Comparison of ENCODE assay signal across 18 cellular contexts in the genomic region with DNA sequence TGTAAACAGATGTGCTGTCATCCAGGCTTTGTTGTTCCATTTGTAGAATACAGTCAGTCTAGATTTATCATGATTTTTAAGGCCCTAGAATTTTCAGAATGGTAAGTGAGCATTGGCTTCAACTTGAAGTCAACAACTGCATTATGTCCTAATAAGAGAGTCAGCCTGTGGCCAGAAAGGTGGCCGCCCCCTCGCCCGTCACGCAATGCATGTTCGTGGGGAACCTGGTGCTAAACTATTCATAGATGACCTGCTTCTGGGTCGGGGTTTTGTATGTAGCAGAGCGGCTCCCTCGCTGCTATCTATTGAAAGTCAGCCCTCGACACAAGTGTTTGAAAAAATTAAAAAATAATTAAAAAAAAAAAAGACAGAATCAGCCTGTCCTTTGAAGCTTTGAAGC. TPM values are rescaled to one million over a fixed set of nuclear protein-coding genes. Genes with fewer than 3 reads are reported as not detected.
DNase-seq lines count a peak whose midpoint lies in the region; ATAC-seq and TF ChIP-seq lines count a peak whose summit lies in the region.
"Had no signal": no experiment of that assay in that cellular context is flagged by ENCODE, and none has a peak within 500 bp of the region (broad histone marks: within the 10 kb centered on the region; RNA-seq: fewer than 3 reads in every experiment).

No MANE protein-coding gene starts in this region.

- no peaks in the 10 kb centered on the region for H3K27me3 Mint-ChIP-seq in activated CD8-positive, alpha-beta T cell treated with anti-CD3 and anti-CD28 coated beads for 36 hours
- no peaks in the 10 kb centered on the region for H3K27me3 Mint-ChIP-seq in activated CD8-positive, alpha-beta T cell treated with anti-CD3 and anti-CD28 coated beads, Interleukin-2, amount 10 ng/mL, durations not matched to agents 7 days and 5 days (ENCODE audit: low read depth)
- H3K27me3 Mint-ChIP-seq in stimulated activated naive CD8-positive, alpha-beta T cell treated with anti-CD3 and anti-CD28 coated beads, Interleukin-15, Interleukin-2, amounts not matched to agents 100 ng/mL and 50 ng/mL, for 24 hours = no peaks in the 10 kb centered on the region
- H3K27me3 Mint-ChIP-seq: CD4-positive, alpha-beta T cell had no signal

- H3K4me3 Mint-ChIP-seq in activated CD8-positive, alpha-beta T cell treated with anti-CD3 and anti-CD28 coated beads for 36 hours = no peak overlapping the region
- no peak overlapping the region for H3K4me3 Mint-ChIP-seq in activated CD8-positive, alpha-beta T cell treated with anti-CD3 and anti-CD28 coated beads, Interleukin-2, amount 10 ng/mL, durations not matched to agents 7 days and 5 days
- H3K4me3 Mint-ChIP-seq in stimulated activated naive CD8-positive, alpha-beta T cell treated with anti-CD3 and anti-CD28 coated beads, Interleukin-15, Interleukin-2, amounts not matched to agents 100 ng/mL and 50 ng/mL, for 24 hours = no peak overlapping the region
- H3K4me3 Mint-ChIP-seq: CD4-positive, alpha-beta T cell had no signal

- H3K4me1 Mint-ChIP-seq in activated CD8-positive, alpha-beta T cell treated with anti-CD3 and anti-CD28 coated beads for 36 hours (ENCODE audit: low read depth) = peaks cover 56% of the 10 kb centered on the region
- H3K4me1 Mint-ChIP-seq in activated CD8-positive, alpha-beta T cell treated with anti-CD3 and anti-CD28 coated beads, Interleukin-2, amount 10 ng/mL, durations not matched to agents 7 days and 5 days (ENCODE audit: low read depth) = peaks cover 44% of the 10 kb centered on the region
- H3K4me1 Mint-ChIP-seq in stimulated activated naive CD8-positive, alpha-beta T cell treated with anti-CD3 and anti-CD28 coated beads, Interleukin-15, Interleukin-2, amounts not matched to agents 100 ng/mL and 50 ng/mL, for 24 hours (ENCODE audit: low read depth) = peaks cover 43% of the 10 kb centered on the region

- TF ChIP-seq POLR2A in gastrocnemius medialis (IDR thresholded peaks at IDR 0.05) = no peak

- H3K36me3 Mint-ChIP-seq in activated CD8-positive, alpha-beta T cell treated with anti-CD3 and anti-CD28 coated beads for 36 hours (ENCODE audit: low read depth) = peaks cover 40% of the 10 kb centered on the region
- peaks cover 26% of the 10 kb centered on the region for H3K36me3 Mint-ChIP-seq in activated CD8-positive, alpha-beta T cell treated with anti-CD3 and anti-CD28 coated beads, Interleukin-2, amount 10 ng/mL, durations not matched to agents 7 days and 5 days (ENCODE audit: low read depth)
- peaks cover 33% of the 10 kb centered on the region for H3K36me3 Mint-ChIP-seq in stimulated activated naive CD8-positive, alpha-beta T cell treated with anti-CD3 and anti-CD28 coated beads, Interleukin-15, Interleukin-2, amounts not matched to agents 100 ng/mL and 50 ng/mL, for 24 hours (ENCODE audit: low read depth)

- no peak for TF ChIP-seq CTCF in activated CD8-positive, alpha-beta T cell treated with anti-CD3 and anti-CD28 coated beads for 36 hours (IDR thresholded peaks at IDR 0.05)
- no peak for TF ChIP-seq CTCF in gastrocnemius medialis (IDR thresholded peaks at IDR 0.05 in 4 of 5, conservative IDR thresholded peaks at IDR 0.05 in 1 of 5)

- H3K9me3 ChIP-seq in gastrocnemius medialis = no peaks in the 10 kb centered on the region
- H3K9me3 ChIP-seq: A549, HAP-1 had no signal

- peak; percentile 21 for DNase-seq in activated CD8-positive, alpha-beta T cell treated with anti-CD3 and anti-CD28 coated beads for 36 hours
- no peak for DNase-seq in activated CD8-positive, alpha-beta T cell treated with anti-CD3 and anti-CD28 coated beads, Interleukin-2, amount 10 ng/mL, durations not matched to agents 7 days and 5 days
- no peak for DNase-seq in stimulated activated naive CD8-positive, alpha-beta T cell treated with anti-CD3 and anti-CD28 coated beads, Interleukin-15, Interleukin-2, amounts not matched to agents 100 U/mL and 50 U/mL, for 24 hours
- DNase-seq in gastrocnemius medialis (no peak), SKM-1 (lab: John Stamatoyannopoulos, UW; ENCODE audit: unreplicated experiment) (no peak)
- no peak for DNase-seq in stimulated activated naive CD4-positive, alpha-beta T cell treated with Interleukin-2 at 50 U/mL for 16 hours (lab: John Stamatoyannopoulos, UW)
- DNase-seq: AML-193; CD4-positive, alpha-beta T cell; DMS153; DMS79; GDM1; GM23248 had no signal

- intact Hi-C loops in activated CD8-positive, alpha-beta T cell treated with anti-CD3 and anti-CD28 coated beads for 36 hours (cut with micrococcal nuclease) = no loop called here
- intact Hi-C loops in gastrocnemius medialis (cut with DNase I; ENCODE audit: low total_unique reads) = no loop called here

- no peak for ATAC-seq in activated CD8-positive, alpha-beta T cell treated with anti-CD3 and anti-CD28 coated beads for 36 hours
- no peak for ATAC-seq in activated CD8-positive, alpha-beta T cell treated with anti-CD3 and anti-CD28 coated beads, Interleukin-2, amount 10 ng/mL, durations not matched to agents 7 days and 5 days
- ATAC-seq in stimulated activated naive CD8-positive, alpha-beta T cell treated with anti-CD3 and anti-CD28 coated beads, Interleukin-15, Interleukin-2, amounts not matched to agents 100 U/mL and 50 U/mL, for 24 hours = no peak
- no peak for ATAC-seq in gastrocnemius medialis
- ATAC-seq: A549 had no signal

- H3K4me1 ChIP-seq in gastrocnemius medialis = peaks cover 51 to 54% of the 10 kb centered on the region in 2 donors
- H3K4me1 ChIP-seq: HAP-1 had no signal

- H3K27me3 ChIP-seq in gastrocnemius medialis = no peaks in the 10 kb centered on the region

- peaks cover 4 to 46% of the 10 kb centered on the region in 2 donors for H3K36me3 ChIP-seq in gastrocnemius medialis
- H3K36me3 ChIP-seq: HAP-1 had no signal

- CTCF ChIA-PET in activated CD8-positive, alpha-beta T cell treated with anti-CD3 and anti-CD28 coated beads for 36 hours (lab: Charles Lee) = interaction anchor here (1.0 to 2.2 kb wide), 6 partner anchors 10 to 63 kb away, joined by 3 to 12 read pairs (median 6); a partner anchor contains a TSS
- CTCF ChIA-PET in activated CD8-positive, alpha-beta T cell treated with anti-CD3 and anti-CD28 coated beads, Interleukin-2, amount 10 ng/mL, durations not matched to agents 7 days and 5 days (lab: Charles Lee) = interaction anchor here (0.9 to 2.9 kb wide), 5 partner anchors 24 to 195 kb away, joined by 3 to 20 read pairs (median 4); a partner anchor contains a TSS

- H3K4me3 ChIP-seq in gastrocnemius medialis = no peak overlapping the region
- H3K4me3 ChIP-seq: A549, GM23248, HAP-1 had no signal

- in situ Hi-C loops in gastrocnemius medialis (cut with MboI; ENCODE audit: low sequenced_read_pairs in 4 of 4) = no loop called here

- peak overlapping the region; percentile 2 to 65 (median 26) for H3K27ac ChIP-seq in gastrocnemius medialis
- H3K27ac ChIP-seq: 22Rv1, C4-2B, GM23248, HL-60 had no signal

- POLR2A ChIA-PET in activated CD8-positive, alpha-beta T cell treated with anti-CD3 and anti-CD28 coated beads for 36 hours (lab: Charles Lee) = interaction anchor here (1.2 to 2.1 kb wide), 4 partner anchors 13 to 28 kb away, joined by 3 to 22 read pairs (median 3); a partner anchor contains a TSS
- POLR2A ChIA-PET in activated CD8-positive, alpha-beta T cell treated with anti-CD3 and anti-CD28 coated beads, Interleukin-2, amount 10 ng/mL, durations not matched to agents 7 days and 5 days (lab: Charles Lee) = interaction anchor here (2.0 to 2.1 kb wide), 2 partner anchors 24 to 62 kb away, joined by 6 to 25 read pairs; a partner anchor contains a TSS

- no peaks in the 10 kb centered on the region for H3K9me3 Mint-ChIP-seq in activated CD8-positive, alpha-beta T cell treated with anti-CD3 and anti-CD28 coated beads for 36 hours
- H3K9me3 Mint-ChIP-seq in activated CD8-positive, alpha-beta T cell treated with anti-CD3 and anti-CD28 coated beads, Interleukin-2, amount 10 ng/mL, durations not matched to agents 7 days and 5 days (ENCODE audit: insufficient read depth) = no peaks in the 10 kb centered on the region
- no peaks in the 10 kb centered on the region for H3K9me3 Mint-ChIP-seq in stimulated activated naive CD8-positive, alpha-beta T cell treated with anti-CD3 and anti-CD28 coated beads, Interleukin-15, Interleukin-2, amounts not matched to agents 100 ng/mL and 50 ng/mL, for 24 hours
- H3K9me3 Mint-ChIP-seq: CD4-positive, alpha-beta T cell had no signal

- peak overlapping the region; percentile 79 for H3K27ac Mint-ChIP-seq in activated CD8-positive, alpha-beta T cell treated with anti-CD3 and anti-CD28 coated beads for 36 hours
- no peak overlapping the region for H3K27ac Mint-ChIP-seq in activated CD8-positive, alpha-beta T cell treated with anti-CD3 and anti-CD28 coated beads, Interleukin-2, amount 10 ng/mL, durations not matched to agents 7 days and 5 days
- peak overlapping the region; percentile 4 for H3K27ac Mint-ChIP-seq in stimulated activated naive CD8-positive, alpha-beta T cell treated with anti-CD3 and anti-CD28 coated beads, Interleukin-15, Interleukin-2, amounts not matched to agents 100 ng/mL and 50 ng/mL, for 24 hours

RNA-seq across cellular contexts. Expression of a gene that starts 24.7 kb away (rescaled TPM):
- 10 to 100 TPM; 14.4 to 15.8 TPM for total RNA-seq in activated CD8-positive, alpha-beta T cell treated with anti-CD3 and anti-CD28 coated beads for 36 hours
- total RNA-seq in activated CD8-positive, alpha-beta T cell treated with anti-CD3 and anti-CD28 coated beads, Interleukin-2, amount 10 ng/mL, durations not matched to agents 7 days and 5 days = 10 to 100 TPM in 1 of 2 experiments, 1 to 10 TPM in 1; 10.0 to 10.1 TPM
- 100 to 1,000 TPM in 1 of 4 donors, 10 to 100 TPM in 3; 56.9 to 190 (median 98.5) TPM for total RNA-seq in gastrocnemius medialis
